1 cellular context compared by ENCODE assay signal in genomic region chr22:45436871-45437517, GRCh38.
A peak's percentile ranks its signal among the peaks of the same experiment; 100 is the strongest.
TF ChIP-seq lines count a peak whose summit lies in the region.

No MANE protein-coding gene starts in this region.

TF ChIP-seq in HepG2, 621 proteins besides CTCF, POLR2A, EP300 and RAD21:
- TF ChIP-seq NFYB (CRISPR knock-in tag; IDR thresholded peaks at IDR 0.05) = peak; percentile 64
- TF ChIP-seq NFYC (CRISPR knock-in tag; IDR thresholded peaks at IDR 0.05) = peak; percentile 54
